In the genomic region with DNA sequence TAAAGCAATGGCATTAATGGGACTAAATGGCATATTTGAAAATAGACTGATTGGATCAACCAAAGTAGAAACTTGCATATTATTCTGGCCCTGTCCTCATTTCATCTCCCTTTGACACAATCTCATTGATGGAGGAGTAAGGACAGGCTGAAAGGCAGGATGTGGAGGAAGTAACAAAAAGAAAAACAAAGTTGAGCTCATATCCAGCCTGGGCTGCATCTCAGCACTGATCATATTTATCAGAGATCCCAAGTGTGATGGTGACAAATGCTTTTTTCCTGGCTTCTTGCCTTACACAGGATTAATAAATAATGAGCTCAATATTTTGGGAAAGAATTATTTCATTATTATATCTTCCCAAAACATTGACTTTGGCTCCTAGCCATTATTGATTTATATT, we compare ENCODE assay signal across 28 cellular contexts.
"Had no signal": no experiment of that assay in that cellular context is flagged by ENCODE, and none has a peak within 500 bp of the region (broad histone marks: within the 10 kb centered on the region; RNA-seq: fewer than 3 reads in every experiment).

No MANE protein-coding gene starts in this region.

- H3K9ac ChIP-seq: neural progenitor cell, parathyroid adenoma had no signal

- H2AFZ ChIP-seq: neural progenitor cell, parathyroid adenoma had no signal

- FAIRE-seq: small intestine, urothelium cell line had no signal

- H3K4me3 Mint-ChIP-seq: natural killer cell treated with Interleukin-12 subunit alpha and Interleukin-12 subunit beta and Interleukin-15 and Interleukin-18, amount 100 ng/mL, for 72 hours; neural progenitor cell; stimulated activated effector memory CD8-positive, alpha-beta T cell treated with anti-CD3 and anti-CD28 coated beads, Interleukin-12 subunit alpha, Interleukin-12 subunit beta, amount 100 ng/mL, for 72 hours; stimulated activated naive B cell treated with anti-CD40 and anti-IgM and Interleukin-4, amounts not matched to agents 10 μg/mL and 1 μg/mL and 100 μg/mL, for 72 hours; stimulated activated naive CD8-positive, alpha-beta T cell treated with anti-CD3 and anti-CD28 coated beads, Interleukin-15, Interleukin-2, amounts not matched to agents 100 ng/mL and 50 ng/mL, for 24 hours had no signal

- ATAC-seq: natural killer cell treated with Interleukin-12 subunit alpha and Interleukin-12 subunit beta and Interleukin-15 and Interleukin-18, amount 100 ng/mL, for 72 hours; psoas muscle; right cardiac atrium; right lobe of liver; stimulated activated effector memory CD8-positive, alpha-beta T cell treated with anti-CD3 and anti-CD28 coated beads, Interleukin-12 subunit alpha, Interleukin-12 subunit beta, amount 100 ng/mL, for 72 hours; stimulated activated naive B cell treated with anti-CD40 and anti-IgM and Interleukin-4, amounts not matched to agents 10 μg/mL and 1 μg/mL and 100 μg/mL, for 72 hours had no signal

- H3K9me3 ChIP-seq: ovary, psoas muscle, right lobe of liver, sigmoid colon, stomach, thoracic aorta, thyroid gland, tibial nerve, upper lobe of left lung, vagina had no signal

- H3K27me3 ChIP-seq: neural progenitor cell, ovary, right lobe of liver, sigmoid colon, stomach, thyroid gland, tibial nerve, upper lobe of left lung, vagina had no signal

- H3K4me2 ChIP-seq: neural progenitor cell had no signal

- H3K4me1 ChIP-seq: neural progenitor cell, parathyroid adenoma, psoas muscle, right lobe of liver, sigmoid colon, stomach, thyroid gland, upper lobe of left lung, vagina had no signal

- H3K27ac Mint-ChIP-seq: natural killer cell treated with Interleukin-12 subunit alpha and Interleukin-12 subunit beta and Interleukin-15 and Interleukin-18, amount 100 ng/mL, for 72 hours; neural progenitor cell; stimulated activated effector memory CD8-positive, alpha-beta T cell treated with anti-CD3 and anti-CD28 coated beads, Interleukin-12 subunit alpha, Interleukin-12 subunit beta, amount 100 ng/mL, for 72 hours; stimulated activated naive B cell treated with anti-CD40 and anti-IgM and Interleukin-4, amounts not matched to agents 10 μg/mL and 1 μg/mL and 100 μg/mL, for 72 hours; stimulated activated naive CD8-positive, alpha-beta T cell treated with anti-CD3 and anti-CD28 coated beads, Interleukin-15, Interleukin-2, amounts not matched to agents 100 ng/mL and 50 ng/mL, for 24 hours had no signal

- H3K27me3 Mint-ChIP-seq: natural killer cell treated with Interleukin-12 subunit alpha and Interleukin-12 subunit beta and Interleukin-15 and Interleukin-18, amount 100 ng/mL, for 72 hours; progenitor cell of endocrine pancreas; stimulated activated naive B cell treated with anti-CD40 and anti-IgM and Interleukin-4, amounts not matched to agents 10 μg/mL and 1 μg/mL and 100 μg/mL, for 72 hours; stimulated activated naive CD8-positive, alpha-beta T cell treated with anti-CD3 and anti-CD28 coated beads, Interleukin-15, Interleukin-2, amounts not matched to agents 100 ng/mL and 50 ng/mL, for 24 hours had no signal

- H3K9me3 Mint-ChIP-seq: neural progenitor cell had no signal

- H3K36me3 Mint-ChIP-seq: neural progenitor cell; stimulated activated effector memory CD8-positive, alpha-beta T cell treated with anti-CD3 and anti-CD28 coated beads, Interleukin-12 subunit alpha, Interleukin-12 subunit beta, amount 100 ng/mL, for 72 hours; stimulated activated naive B cell treated with anti-CD40 and anti-IgM and Interleukin-4, amounts not matched to agents 10 μg/mL and 1 μg/mL and 100 μg/mL, for 72 hours had no signal

- H3K4me1 Mint-ChIP-seq: neural progenitor cell; stimulated activated effector memory CD8-positive, alpha-beta T cell treated with anti-CD3 and anti-CD28 coated beads, Interleukin-12 subunit alpha, Interleukin-12 subunit beta, amount 100 ng/mL, for 72 hours; stimulated activated naive B cell treated with anti-CD40 and anti-IgM and Interleukin-4, amounts not matched to agents 10 μg/mL and 1 μg/mL and 100 μg/mL, for 72 hours had no signal

- H3K27ac ChIP-seq: neural progenitor cell, ovary, parathyroid adenoma, psoas muscle, right lobe of liver, sigmoid colon, stomach, thoracic aorta, thyroid gland, tibial nerve, upper lobe of left lung, vagina had no signal

- H3K36me3 ChIP-seq: neural progenitor cell, ovary, right lobe of liver, sigmoid colon, stomach, thoracic aorta, thyroid gland, tibial nerve, upper lobe of left lung, vagina had no signal

- H3K4me3 ChIP-seq: neural progenitor cell, ovary, psoas muscle, right lobe of liver, sigmoid colon, stomach, thoracic aorta, thyroid gland, tibial nerve, upper lobe of left lung, vagina had no signal

- DNase-seq: occipital lobe; ovary; posterior cingulate gyrus; psoas muscle; right cardiac atrium; right lobe of liver; sigmoid colon; small intestine; stimulated activated CD4-positive, alpha-beta T cell treated with anti-CD3 and anti-CD28 coated beads, Interleukin-15, amount 100 ng/mL, for 24 hours; stimulated activated CD4-positive, alpha-beta T cell treated with anti-CD3 and anti-CD28 coated beads, Interleukin-2, amount 100 ng/mL, for 24 hours; stimulated activated CD4-positive, alpha-beta T cell treated with anti-CD3 and anti-CD28 coated beads, Interleukin-2, amount 100 ng/mL, for 48 hours; stimulated activated CD4-positive, alpha-beta T cell treated with anti-CD3 and anti-CD28 coated beads, Interleukin-4, amount 100 ng/mL, for 24 hours; stimulated activated naive B cell treated with anti-CD40 and anti-IgM and Interleukin-4, amounts not matched to agents 10 μg/mL and 1 μg/mL and 100 μg/mL, for 72 hours; stimulated activated naive CD4-positive, alpha-beta T cell treated with Interleukin-2 at 50 U/mL for 16 hours; stomach; thyroid gland; trophoblast cell; upper lobe of left lung had no signal

- H3K79me2 ChIP-seq: parathyroid adenoma had no signal
